8 cellular contexts compared by ENCODE assay signal in genomic region chr1:176073524-176074157, GRCh38.
DNase-seq lines count a peak whose midpoint lies in the region; ATAC-seq and TF ChIP-seq lines count a peak whose summit lies in the region.

No MANE protein-coding gene starts in this region.

- no peak overlapping the region for H3K4me3 ChIP-seq in CD8-positive, alpha-beta T cell (ENCODE audit: low read depth, low read length)
- no peak overlapping the region for H3K4me3 ChIP-seq in Panc1 (ENCODE audit: low read depth in 2 of 2, low read length in 2 of 2)
- H3K4me3 ChIP-seq in thyroid gland (replicated peaks in 1 of 3), result no peak overlapping the region

- no peak overlapping the region for H3K4me3 Mint-ChIP-seq in CD8-positive, alpha-beta T cell
- H3K4me3 Mint-ChIP-seq in central memory CD8-positive, alpha-beta T cell, result no peak overlapping the region

- peaks cover 15% of the 10 kb centered on the region for H3K9me3 Mint-ChIP-seq in CD8-positive, alpha-beta T cell
- peaks cover 8% of the 10 kb centered on the region for H3K9me3 Mint-ChIP-seq in central memory CD8-positive, alpha-beta T cell

- TF ChIP-seq POLR2A in thyroid gland (IDR thresholded peaks at IDR 0.05), result no peak

- no TSS peak for BruUV-seq in Panc1 (replicated peaks; lab: Mats Ljungman, UMichigan)

- H3K36me3 ChIP-seq in CD8-positive, alpha-beta T cell (ENCODE audit: insufficient read depth, low read length), result peaks cover under 1% of the 10 kb centered on the region
- no peaks in the 10 kb centered on the region for H3K36me3 ChIP-seq in Panc1 (ENCODE audit: control insufficient read depth, insufficient read depth, low read length)
- no peaks in the 10 kb centered on the region for H3K36me3 ChIP-seq in thyroid gland

- WGBS in thyroid gland, 2 donors, result 38 to 50% methylated on average over 5 of the region's 5 CpGs

- POLR2A ChIA-PET in CD8-positive, alpha-beta T cell (lab: Charles Lee), result interaction anchor here (0.8 kb wide), 1 partner anchor 13 kb away, joined by 4 read pairs; no protein-coding TSS in a partner anchor
- POLR2A ChIA-PET in Panc1 (lab: Charles Lee), result no interaction called here

- intact Hi-C loops in CD8-positive, alpha-beta T cell (cut with DNase I, micrococcal nuclease), result loop anchor here in 1 of 2 experiments (5.0 kb wide), 1 partner anchor 921 kb away; no protein-coding TSS in a partner anchor
- intact Hi-C loops in Panc1 (cut with micrococcal nuclease; ENCODE audit: unreplicated experiment) (loop anchor here (5.0 kb wide), 1 partner anchor 591 kb away; no protein-coding TSS in a partner anchor), thyroid gland (cut with DNase I) (loop anchor here (10.0 kb wide), 1 partner anchor 589 kb away; no protein-coding TSS in a partner anchor)

- no peaks in the 10 kb centered on the region for H3K9me3 ChIP-seq in CD8-positive, alpha-beta T cell (ENCODE audit: low read length)
- no peaks in the 10 kb centered on the region for H3K9me3 ChIP-seq in Panc1 (ENCODE audit: control insufficient read depth, insufficient read depth, low read depth, low read length)
- H3K9me3 ChIP-seq in thyroid gland, result no peaks in the 10 kb centered on the region

- DNase-seq in CD8-positive, alpha-beta T cell, result peak in 2 of 7 experiments; percentile 14 to 19
- DNase-seq in Panc1 (ENCODE audit: low read depth, low spot score), result peak; percentile 33
- DNase-seq in central memory CD8-positive, alpha-beta T cell (ENCODE audit: low spot score in 2 of 2), result no peak
- peak; percentile 71 for DNase-seq in kidney glomerular epithelial cell (lab: John Stamatoyannopoulos, UW)
- DNase-seq in thyroid gland, result peak; percentile 7 to 9

- H3K36me3 Mint-ChIP-seq in CD8-positive, alpha-beta T cell, result peaks cover 61% of the 10 kb centered on the region
- H3K36me3 Mint-ChIP-seq in central memory CD8-positive, alpha-beta T cell (ENCODE audit: insufficient read depth), result peaks cover 15% of the 10 kb centered on the region

- no peak overlapping the region for H3K27ac ChIP-seq in CD8-positive, alpha-beta T cell (ENCODE audit: low read depth, low read length)
- H3K27ac ChIP-seq in Panc1 (ENCODE audit: low read length) (no peak overlapping the region), thyroid gland (no peak overlapping the region)

- H3K27ac Mint-ChIP-seq in CD8-positive, alpha-beta T cell, result no peak overlapping the region
- no peak overlapping the region for H3K27ac Mint-ChIP-seq in central memory CD8-positive, alpha-beta T cell (ENCODE audit: low read depth)

- in situ Hi-C loops in Panc1 (cut with HindIII; ENCODE audit: low pct_unique_long_range_greater_than_20kb, low sequenced_read_pairs), result no loop called here

- H3K27me3 Mint-ChIP-seq in CD8-positive, alpha-beta T cell (ENCODE audit: low read depth), result no peaks in the 10 kb centered on the region
- H3K27me3 Mint-ChIP-seq in central memory CD8-positive, alpha-beta T cell, result no peaks in the 10 kb centered on the region

- CTCF ChIA-PET in CD8-positive, alpha-beta T cell (lab: Charles Lee), result interaction anchor here (0.8 kb wide), 1 partner anchor 919 kb away, joined by 3 read pairs; no protein-coding TSS in a partner anchor
- CTCF ChIA-PET in Panc1 (lab: Charles Lee), result interaction anchor here (0.7 kb wide), 1 partner anchor 208 kb away, joined by 5 read pairs; no protein-coding TSS in a partner anchor

- no peaks in the 10 kb centered on the region for H3K27me3 ChIP-seq in CD8-positive, alpha-beta T cell (ENCODE audit: insufficient read depth, low read length)
- H3K27me3 ChIP-seq in Panc1 (ENCODE audit: control insufficient read depth, insufficient read depth, low read length), result no peaks in the 10 kb centered on the region
- H3K27me3 ChIP-seq in thyroid gland, result no peaks in the 10 kb centered on the region

- no peaks in the 10 kb centered on the region for H3K4me1 ChIP-seq in CD8-positive, alpha-beta T cell (ENCODE audit: insufficient read depth, low read length)
- H3K4me1 ChIP-seq in Panc1 (ENCODE audit: control insufficient read depth, insufficient read depth, low read length) (no peaks in the 10 kb centered on the region), thyroid gland (no peaks in the 10 kb centered on the region)

- TF ChIP-seq CTCF in CD8-positive, alpha-beta T cell (IDR thresholded peaks at IDR 0.05), result peak; percentile 66
- TF ChIP-seq CTCF in LNCAP (IDR thresholded peaks at IDR 0.05), result peak; percentile 80
- peak; percentile 72 for TF ChIP-seq CTCF in Panc1 (IDR thresholded peaks at IDR 0.05)
- peak in 5 of 6 experiments; percentile 29 to 57 (median 52) for TF ChIP-seq CTCF in thyroid gland (IDR thresholded peaks at IDR 0.05)

- peak; percentile 59 for ATAC-seq in CD8-positive, alpha-beta T cell
- ATAC-seq in GM18868 (IDR thresholded peaks at IDR 0.05; ENCODE audit: unreplicated experiment) (peak; percentile 88), Panc1 (peak; percentile 89), HG03139 (IDR thresholded peaks at IDR 0.05; ENCODE audit: unreplicated experiment) (no peak)
- ATAC-seq in central memory CD8-positive, alpha-beta T cell (replicated peaks; ENCODE audit: extremely low read depth, poor library complexity, severe bottlenecking), result peak; percentile 62

- H3K4me1 Mint-ChIP-seq in CD8-positive, alpha-beta T cell (ENCODE audit: low read depth), result peaks cover 12% of the 10 kb centered on the region
- peaks cover 19% of the 10 kb centered on the region for H3K4me1 Mint-ChIP-seq in central memory CD8-positive, alpha-beta T cell

Comparison
In these comparisons a context has a peak if more than half of its experiments do, and no peak if none do; other contexts are left out.
1. DNase-seq: peak in Panc1 (single experiment), kidney glomerular epithelial cell (single experiment) and thyroid gland (2 of 2); none in central memory CD8-positive, alpha-beta T cell (0 of 2).
2. Peak in every context shown above with its lines, with median percentiles within 50 percentile points of each other: CTCF ChIP-seq.